Comparison of ENCODE assay signal across 8 cellular contexts in the genomic region with DNA sequence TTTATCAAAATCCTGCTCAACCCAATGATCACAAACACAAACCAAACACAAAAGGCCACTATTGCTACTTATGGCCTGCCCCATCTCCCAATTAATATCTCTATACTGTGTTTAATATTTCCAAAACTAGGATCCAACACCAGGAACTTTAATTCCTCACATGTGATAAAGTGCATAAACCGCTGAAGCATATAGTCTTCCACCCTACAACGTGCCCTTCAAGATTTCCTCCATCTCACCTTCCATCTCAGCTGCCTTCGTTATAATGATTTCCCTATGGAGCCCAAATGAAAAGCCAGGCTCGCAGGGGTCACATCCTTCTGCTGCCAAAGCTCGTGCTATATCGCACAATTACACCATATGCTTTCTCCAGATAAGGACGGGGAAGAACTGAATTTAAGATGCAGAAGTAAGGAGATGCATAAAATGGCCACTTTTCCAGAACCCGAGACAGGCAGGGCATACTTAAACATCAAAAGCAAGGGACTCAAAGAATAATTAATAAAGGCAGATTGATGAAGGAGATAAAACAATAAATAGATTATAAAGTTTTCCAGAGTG. TPM values are rescaled to one million over a fixed set of nuclear protein-coding genes. Genes with fewer than 3 reads are reported as not detected.
A peak's percentile ranks its signal among the peaks of the same experiment; 100 is the strongest.
DNase-seq lines count a peak whose midpoint lies in the region; ATAC-seq and TF ChIP-seq lines count a peak whose summit lies in the region.

No MANE protein-coding gene starts in this region.

- peak overlapping the region; percentile 71 for H3K4me3 Mint-ChIP-seq in activated CD4-positive, alpha-beta T cell treated with anti-CD3 and anti-CD28 coated beads, Interleukin-2, amount 10 ng/mL, durations not matched to agents 7 days and 5 days

- H3K27ac ChIP-seq in SJSA1 (no peak overlapping the region), Peyer's patch (no peak overlapping the region)

- CTCF ChIA-PET in activated CD4-positive, alpha-beta T cell treated with anti-CD3 and anti-CD28 coated beads, Interleukin-2, amount 10 ng/mL, durations not matched to agents 7 days and 5 days (lab: Charles Lee) = no interaction called here

- no peaks in the 10 kb centered on the region for H3K36me3 Mint-ChIP-seq in activated CD4-positive, alpha-beta T cell treated with anti-CD3 and anti-CD28 coated beads, Interleukin-2, amount 10 ng/mL, durations not matched to agents 7 days and 5 days (ENCODE audit: low read depth)

- H3K9me3 Mint-ChIP-seq in activated CD4-positive, alpha-beta T cell treated with anti-CD3 and anti-CD28 coated beads, Interleukin-2, amount 10 ng/mL, durations not matched to agents 7 days and 5 days = no peaks in the 10 kb centered on the region

- H3K36me3 ChIP-seq in SJSA1 (peaks cover 3% of the 10 kb centered on the region; the same call in 1 of the 2 replicates), skeletal muscle satellite cell (ENCODE audit: insufficient read depth, low read length) (no peaks in the 10 kb centered on the region), Peyer's patch (no peaks in the 10 kb centered on the region)

- H3K9me3 ChIP-seq in SJSA1 (replicated peaks) = no peaks in the 10 kb centered on the region
- no peaks in the 10 kb centered on the region for H3K9me3 ChIP-seq in skeletal muscle satellite cell (replicated peaks; ENCODE audit: low read length)
- no peaks in the 10 kb centered on the region for H3K9me3 ChIP-seq in Peyer's patch

- no peak for ATAC-seq in HG03457 (IDR thresholded peaks at IDR 0.05; ENCODE audit: unreplicated experiment)

- no peak for TF ChIP-seq CTCF in fibroblast of pulmonary artery (IDR thresholded peaks at IDR 0.05; ENCODE audit: low read length, missing control alignments)
- no peak for TF ChIP-seq CTCF in Peyer's patch (IDR thresholded peaks at IDR 0.05)

- H3K4me1 ChIP-seq in SJSA1 (replicated peaks) (peaks cover 22% of the 10 kb centered on the region), skeletal muscle satellite cell (ENCODE audit: control insufficient read depth, insufficient read depth, low read length) (peaks cover 11% of the 10 kb centered on the region), Peyer's patch (peaks cover 0 to 17% (median 12%) of the 10 kb centered on the region in 4 donors)

- TF ChIP-seq POLR2A in Peyer's patch (IDR thresholded peaks at IDR 0.05) = no peak

- H3K27me3 ChIP-seq in SJSA1 (replicated peaks) = no peaks in the 10 kb centered on the region
- H3K27me3 ChIP-seq in skeletal muscle satellite cell (ENCODE audit: control insufficient read depth, insufficient read depth, low read length) = peaks cover 8% of the 10 kb centered on the region
- peaks cover 0 to 12% of the 10 kb centered on the region in 2 donors for H3K27me3 ChIP-seq in Peyer's patch

- H3K4me3 ChIP-seq in SJSA1 = peak overlapping the region; percentile 84
- peak overlapping the region; percentile 95 for H3K4me3 ChIP-seq in fibroblast of pulmonary artery (replicated peaks; ENCODE audit: low read depth, low read length)
- peak overlapping the region; percentile 90 for H3K4me3 ChIP-seq in skeletal muscle satellite cell (ENCODE audit: low read length)
- H3K4me3 ChIP-seq in Peyer's patch = peak overlapping the region in 1 of 4 donors; percentile 77

- no peak overlapping the region for H3K27ac Mint-ChIP-seq in activated CD4-positive, alpha-beta T cell treated with anti-CD3 and anti-CD28 coated beads, Interleukin-2, amount 10 ng/mL, durations not matched to agents 7 days and 5 days

- POLR2A ChIA-PET in activated CD4-positive, alpha-beta T cell treated with anti-CD3 and anti-CD28 coated beads, Interleukin-2, amount 10 ng/mL, durations not matched to agents 7 days and 5 days (lab: Charles Lee) = interaction anchor here (0.6 kb wide), 1 partner anchor 202 kb away, joined by 3 read pairs; no protein-coding TSS in a partner anchor

- no peak for DNase-seq in activated CD4-positive, alpha-beta T cell treated with anti-CD3 and anti-CD28 coated beads, Interleukin-2, amount 10 ng/mL, durations not matched to agents 7 days and 5 days
- DNase-seq in activated CD4-positive, alpha-beta T cell treated with anti-CD3 and anti-CD28 coated beads for 4 hours = no peak
- DNase-seq in SJSA1 (ENCODE audit: low read depth in 1 of 2, low spot score in 2 of 2) = no peak
- peak; percentile 20 for DNase-seq in fibroblast of pulmonary artery (ENCODE audit: low read depth)
- DNase-seq in ACHN = no peak
- DNase-seq in Peyer's patch = no peak

- H3K27me3 Mint-ChIP-seq in activated CD4-positive, alpha-beta T cell treated with anti-CD3 and anti-CD28 coated beads, Interleukin-2, amount 10 ng/mL, durations not matched to agents 7 days and 5 days = peaks cover 55% of the 10 kb centered on the region

- in situ Hi-C loops in ACHN (cut with HindIII; ENCODE audit: low pct_ligation_motif_present, low pct_unique_long_range_greater_than_20kb, low sequenced_read_pairs) = no loop called here

- peak overlapping the region; percentile 12 for H3K9ac ChIP-seq in skeletal muscle satellite cell (ENCODE audit: low read depth, low read length)

- peaks cover 11% of the 10 kb centered on the region for H3K4me1 Mint-ChIP-seq in activated CD4-positive, alpha-beta T cell treated with anti-CD3 and anti-CD28 coated beads, Interleukin-2, amount 10 ng/mL, durations not matched to agents 7 days and 5 days

- H3K4me2 ChIP-seq in skeletal muscle satellite cell (ENCODE audit: low read length) = peak overlapping the region; percentile 99

RNA-seq across cellular contexts. Expression of gene MYH10, which starts 1.8 kb away (rescaled TPM):
- total RNA-seq in activated CD4-positive, alpha-beta T cell treated with anti-CD3 and anti-CD28 coated beads, Interleukin-2, amount 10 ng/mL, durations not matched to agents 7 days and 5 days = 10 to 100 TPM in 1 of 2 experiments, 1 to 10 TPM in 1; 8.3 to 10.3 TPM
- 122 and 150 TPM in 2 replicates for total RNA-seq in SJSA1 (2014; rRNA removed; shearing (Covaris generic))
- total RNA-seq in skeletal muscle satellite cell (2012; rRNA removed) = 17.0 and 22.3 TPM in 2 replicates
- 10 to 100 TPM in 1 of 4 donors, 1 to 10 TPM in 3; 1.2 to 10.7 (median 3.6) TPM for total RNA-seq in Peyer's patch

Comparison
In these comparisons a context has a peak if more than half of its experiments do, and no peak if none do; other contexts are left out.
1. RNA of gene MYH10, which starts 1.8 kb away (total RNA-seq): 122 to 150 TPM in SJSA1; 8.3 to 10.3 TPM in activated CD4-positive, alpha-beta T cell treated with anti-CD3 and anti-CD28 coated beads, Interleukin-2, amount 10 ng/mL, durations not matched to agents 7 days and 5 days and 1.2 to 10.7 TPM in Peyer's patch; every median in the first group is over 10 times any median in the second.